Comparison of ENCODE assay signal across 12 cellular contexts in the genomic region with DNA sequence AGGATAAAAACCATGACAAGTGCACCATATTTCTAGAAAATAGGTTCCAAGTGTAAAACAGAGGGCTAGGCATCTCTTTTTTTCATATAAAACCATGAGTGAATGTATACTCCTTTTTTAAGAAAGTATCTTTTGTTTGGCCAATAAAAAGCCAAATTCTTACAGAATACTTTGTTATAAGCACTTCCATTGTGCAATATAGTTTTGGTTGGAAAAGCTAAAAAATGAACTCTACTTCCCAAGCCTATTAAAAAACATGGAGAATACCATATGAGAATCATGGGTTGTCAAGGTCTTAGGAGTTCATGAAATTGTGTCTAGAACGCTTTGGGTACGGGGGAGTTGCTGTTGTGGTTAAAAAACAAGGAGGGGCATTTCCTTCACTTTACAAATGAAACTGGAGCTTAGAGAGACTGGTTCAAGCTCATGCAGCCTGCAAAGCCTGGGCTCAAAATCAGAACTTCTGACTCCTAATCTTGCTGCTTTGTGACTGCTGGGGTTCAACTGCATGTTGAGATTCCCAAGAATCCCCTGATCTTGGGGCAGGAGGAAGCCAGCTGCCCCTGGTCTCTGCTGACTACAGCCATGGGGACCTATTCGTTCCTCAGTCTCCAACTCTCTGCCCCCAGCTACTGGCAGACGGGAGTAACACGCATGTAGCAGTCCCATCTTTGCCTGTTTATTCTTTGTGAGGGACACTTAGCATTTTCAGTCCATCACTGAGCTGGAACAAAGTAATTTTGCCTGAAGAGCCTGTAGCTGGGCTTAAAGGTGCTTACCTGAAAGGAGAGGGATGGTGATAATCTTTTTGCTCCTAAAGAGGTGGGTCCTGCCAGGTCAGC.
A peak's percentile ranks its signal among the peaks of the same experiment; 100 is the strongest.
DNase-seq lines count a peak whose midpoint lies in the region; ATAC-seq and TF ChIP-seq lines count a peak whose summit lies in the region.
"Had no signal": no experiment of that assay in that cellular context is flagged by ENCODE, and none has a peak within 500 bp of the region (broad histone marks: within the 10 kb centered on the region; RNA-seq: fewer than 3 reads in every experiment).

No MANE protein-coding gene starts in this region.

- no peak overlapping the region for H3K9ac ChIP-seq in OCI-LY3 (ENCODE audit: low read length)

- POLR2A ChIA-PET in GM10248 (lab: Yijun Ruan, JAX), result no interaction called here

- H3K36me3 ChIP-seq in OCI-LY3 (replicated peaks; ENCODE audit: low read depth, low read length), result no peaks in the 10 kb centered on the region
- no peaks in the 10 kb centered on the region for H3K36me3 ChIP-seq in H7 (replicated peaks; ENCODE audit: control insufficient read depth, insufficient read depth, low read length)
- H3K36me3 ChIP-seq in mucosa of descending colon (ENCODE audit: low read depth), result no peaks in the 10 kb centered on the region
- H3K36me3 ChIP-seq: esophagus muscularis mucosa had no signal

- H3K4me3 ChIP-seq in AG10803 (ENCODE audit: low read length) (no peak overlapping the region), OCI-LY3 (ENCODE audit: low read length) (no peak overlapping the region), H7 (ENCODE audit: insufficient read depth, low read depth, low read length) (no peak overlapping the region), mucosa of descending colon (no peak overlapping the region)
- H3K4me3 ChIP-seq: esophagus muscularis mucosa, lung, skin epidermis had no signal

- H3K27ac ChIP-seq in OCI-LY3 (ENCODE audit: low read length), result no peak overlapping the region
- H3K27ac ChIP-seq: esophagus muscularis mucosa, skin epidermis had no signal

- peak; percentile 22; the same call in 1 of the 2 replicates for TF ChIP-seq CTCF in AG10803 (conservative IDR thresholded peaks at IDR 0.05; ENCODE audit: low read length)
- peak; percentile 41 for TF ChIP-seq CTCF in GM10248 (IDR thresholded peaks at IDR 0.05; ENCODE audit: control extremely low read depth, extremely low read depth, low read depth, missing control alignments)
- TF ChIP-seq CTCF in OCI-LY3 (IDR thresholded peaks at IDR 0.05; ENCODE audit: low read depth, low read length), result peak; percentile 44
- TF ChIP-seq CTCF in mucosa of descending colon (IDR thresholded peaks at IDR 0.05), result no peak

- H3K4me1 ChIP-seq in OCI-LY3 (ENCODE audit: low read length) (peaks cover 25% of the 10 kb centered on the region), mucosa of descending colon (ENCODE audit: low read depth) (no peaks in the 10 kb centered on the region)

- H2AFZ ChIP-seq in OCI-LY3 (ENCODE audit: low read depth, low read length), result no peak overlapping the region

- no peak for ATAC-seq in mucosa of descending colon

- no peak for TF ChIP-seq POLR2A in erythroblast (IDR thresholded peaks at IDR 0.05; ENCODE audit: low read length)

- no peak overlapping the region for H3K4me2 ChIP-seq in OCI-LY3 (ENCODE audit: low read length)

- H4K20me1 ChIP-seq in OCI-LY3 (ENCODE audit: insufficient read depth, low read length), result no peaks in the 10 kb centered on the region

- intact Hi-C loops in mucosa of descending colon (cut with DNase I, micrococcal nuclease), result no loop called here

- CTCF ChIA-PET in GM10248 (lab: Yijun Ruan, JAX), result interaction anchor here (0.6 to 4.2 kb wide), 18 partner anchors 7 to 325 kb away, joined by 3 to 33 read pairs (median 3); no protein-coding TSS in a partner anchor

- DNase-seq in AG10803 (ENCODE audit: low read depth) (no peak), GM10248 (ENCODE audit: extremely low spot score) (peak; percentile 13), erythroblast (lab: John Stamatoyannopoulos, UW) (peak; percentile 39 to 41), H7 (no peak), nucleus accumbens (lab: John Stamatoyannopoulos, UW) (no peak), mucosa of descending colon (no peak), islet precursor cell (no peak)
- DNase-seq: activated CD4-positive, alpha-beta T cell treated with anti-CD3 and anti-CD28 coated beads, Interleukin-2, amount 10 ng/mL, durations not matched to agents 24 days and 14 days had no signal

- H3K79me2 ChIP-seq in OCI-LY3 (ENCODE audit: low read length), result no peaks in the 10 kb centered on the region

- no peaks in the 10 kb centered on the region for H3K27me3 ChIP-seq in OCI-LY3 (ENCODE audit: low read depth, low read length)
- no peaks in the 10 kb centered on the region for H3K27me3 ChIP-seq in H7 (ENCODE audit: control insufficient read depth, insufficient read depth, low read length)
- H3K27me3 ChIP-seq: esophagus muscularis mucosa had no signal

- no peaks in the 10 kb centered on the region for H3K9me3 ChIP-seq in OCI-LY3 (ENCODE audit: insufficient read depth, low read length)
- no peaks in the 10 kb centered on the region for H3K9me3 ChIP-seq in mucosa of descending colon
- H3K9me3 ChIP-seq: esophagus muscularis mucosa had no signal

Comparison
In these comparisons a context has a peak if more than half of its experiments do, and no peak if none do; other contexts are left out.
1. DNase-seq: peak in GM10248 (single experiment) and erythroblast (2 of 2); none in AG10803 (single experiment), H7 (single experiment), nucleus accumbens (0 of 56), mucosa of descending colon (0 of 3) and islet precursor cell (single experiment).